2 cellular contexts compared by ENCODE assay signal in genomic region chr16:57518922-57519321, GRCh38.
TF ChIP-seq lines count a peak whose summit lies in the region.

No MANE protein-coding gene starts in this region.

TF ChIP-seq in HEK293, 187 proteins besides CTCF, POLR2A, EP300 and RAD21:
- TF ChIP-seq ZNF549 (tag by site-specific recombination; IDR thresholded peaks at IDR 0.05) (no peak), ZNF623 (tag by site-specific recombination; IDR thresholded peaks at IDR 0.05) (peak; percentile 93)

TF ChIP-seq in H1, 55 proteins besides CTCF, POLR2A, EP300 and RAD21:
- TF ChIP-seq JUN (IDR thresholded peaks at IDR 0.05; ENCODE audit: low read depth, low read length), result no peak
- no peak for TF ChIP-seq SUZ12 (IDR thresholded peaks at IDR 0.05; ENCODE audit: low read length)
- no peak for TF ChIP-seq BRCA1 (IDR thresholded peaks at IDR 0.05; ENCODE audit: low read depth, low read length)
- 0 out of 2 replicates have a peak, but pooled peaks have one; percentile 65 for TF ChIP-seq KDM1A (IDR thresholded peaks at IDR 0.05; ENCODE audit: borderline replicate concordance, low read length)
